In genomic region chr11:116989184-116989583, GRCh38 we compare ENCODE assay signal across 1 cellular context.
TF ChIP-seq lines count a peak whose summit lies in the region.

No MANE protein-coding gene starts in this region.

TF ChIP-seq in WTC11, 78 proteins besides CTCF, POLR2A, EP300 and RAD21:
- TF ChIP-seq ARID4B (CRISPR knock-in tag; IDR thresholded peaks at IDR 0.05; ENCODE audit: borderline replicate concordance), result no peak
